In the genomic region with DNA sequence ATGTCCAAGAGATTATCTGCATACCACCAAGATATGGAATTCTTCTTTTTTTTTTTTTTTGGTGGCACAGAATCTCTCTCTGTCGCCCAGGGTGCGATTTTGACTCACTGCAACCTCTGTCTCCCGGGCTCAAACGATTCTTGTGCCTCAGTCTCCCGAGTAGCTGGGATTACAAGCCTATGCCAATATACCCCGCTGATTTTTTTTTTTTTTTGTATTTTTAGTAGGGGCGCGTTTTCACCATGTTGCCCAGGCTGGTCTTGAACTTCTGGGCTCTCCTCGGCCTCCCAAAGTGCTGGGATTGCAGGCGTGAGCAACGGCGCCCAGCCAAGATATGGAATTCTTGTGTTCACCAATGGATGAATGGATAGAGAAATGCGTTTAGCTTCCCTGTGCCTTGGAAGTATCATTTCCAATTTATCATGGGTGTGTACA, we compare ENCODE assay signal across 14 cellular contexts. TPM values are rescaled to one million over a fixed set of nuclear protein-coding genes. Genes with fewer than 3 reads are reported as not detected.
A peak's percentile ranks its signal among the peaks of the same experiment; 100 is the strongest.
DNase-seq lines count a peak whose midpoint lies in the region; ATAC-seq, FAIRE-seq and TF ChIP-seq lines count a peak whose summit lies in the region.
"Had no signal": no experiment of that assay in that cellular context is flagged by ENCODE, and none has a peak within 500 bp of the region (broad histone marks: within the 10 kb centered on the region; RNA-seq: fewer than 3 reads in every experiment).

No MANE protein-coding gene starts in this region.

- peak overlapping the region; percentile 80 for H3K27ac Mint-ChIP-seq in astrocyte (ENCODE audit: unreplicated experiment)
- no peak overlapping the region for H3K27ac Mint-ChIP-seq in nephron
- H3K27ac Mint-ChIP-seq in activated naive CD4-positive, alpha-beta T cell treated with anti-CD3 and anti-CD28 coated beads, Interleukin-2, amount 50 U/mL, for 72 hours: no peak overlapping the region
- H3K27ac Mint-ChIP-seq: memory B cell had no signal

- H3K36me3 ChIP-seq in astrocyte (ENCODE audit: insufficient read depth, low read length): no peaks in the 10 kb centered on the region

- H3K79me2 ChIP-seq in astrocyte (ENCODE audit: insufficient read depth, low read length): no peaks in the 10 kb centered on the region

- H3K4me3 ChIP-seq in astrocyte (ENCODE audit: insufficient read depth, low read depth, low read length): no peak overlapping the region

- H3K4me3 Mint-ChIP-seq in astrocyte (ENCODE audit: unreplicated experiment): peak overlapping the region; percentile 90
- H3K4me3 Mint-ChIP-seq in nephron: peak overlapping the region; percentile 49 to 95 (median 94)
- H3K4me3 Mint-ChIP-seq: memory B cell had no signal

- H3K27me3 Mint-ChIP-seq in astrocyte (ENCODE audit: low read depth, unreplicated experiment) (peaks cover 44% of the 10 kb centered on the region), nephron (ENCODE audit: low read depth) (peaks cover 93% of the 10 kb centered on the region)

- H3K4me1 ChIP-seq in astrocyte (ENCODE audit: insufficient read depth, low read length): peaks cover 6% of the 10 kb centered on the region

- H3K4me2 ChIP-seq in astrocyte (ENCODE audit: low read length): peak overlapping the region; percentile 87

- peaks cover 7% of the 10 kb centered on the region for H3K9me3 ChIP-seq in astrocyte (ENCODE audit: insufficient read depth, low read depth, low read length)

- H3K4me1 Mint-ChIP-seq in astrocyte (ENCODE audit: low read depth, unreplicated experiment) (no peaks in the 10 kb centered on the region), nephron (peaks cover 14% of the 10 kb centered on the region)
- H3K4me1 Mint-ChIP-seq: memory B cell had no signal

- no peak for ATAC-seq in activated naive CD4-positive, alpha-beta T cell treated with anti-CD3 and anti-CD28 coated beads, Interleukin-2, amount 50 U/mL, for 72 hours
- ATAC-seq in HG03175 (IDR thresholded peaks at IDR 0.05; ENCODE audit: unreplicated experiment): no peak

- H4K20me1 ChIP-seq in astrocyte (ENCODE audit: insufficient read depth, low read length): no peaks in the 10 kb centered on the region

- TF ChIP-seq CTCF in astrocyte (IDR thresholded peaks at IDR 0.05; ENCODE audit: insufficient read depth, low read depth, low read length): no peak
- TF ChIP-seq CTCF in nephron (IDR thresholded peaks at IDR 0.05; ENCODE audit: unreplicated experiment in 3 of 3): no peak

- DNase-seq in Daoy (ENCODE audit: low read depth) (peak; percentile 71), M059J (ENCODE audit: low read depth) (peak; percentile 32), astrocyte (ENCODE audit: low read depth) (no peak), T1000 (lab: John Stamatoyannopoulos, UW) (no peak), AG20443 (ENCODE audit: low spot score) (no peak)
- no peak for DNase-seq in activated naive CD4-positive, alpha-beta T cell treated with anti-CD3 and anti-CD28 coated beads, Interleukin-2, amount 50 U/mL, for 72 hours (ENCODE audit: low spot score in 2 of 2)
- DNase-seq: cerebellar nuclear complex; foreskin melanocyte; stimulated activated CD8-positive, alpha-beta memory T cell treated with anti-CD3 and anti-CD28 coated beads, Interleukin-4, amount 100 ng/mL, for 48 hours had no signal

- no peaks in the 10 kb centered on the region for H3K36me3 Mint-ChIP-seq in astrocyte (ENCODE audit: low read depth, unreplicated experiment)
- no peaks in the 10 kb centered on the region for H3K36me3 Mint-ChIP-seq in nephron (ENCODE audit: low read depth)
- peaks cover 46 to 68% of the 10 kb centered on the region in 2 donors for H3K36me3 Mint-ChIP-seq in activated naive CD4-positive, alpha-beta T cell treated with anti-CD3 and anti-CD28 coated beads, Interleukin-2, amount 50 U/mL, for 72 hours

- peaks cover 38% of the 10 kb centered on the region for H3K27me3 ChIP-seq in astrocyte (ENCODE audit: insufficient read depth, low read length)

- FAIRE-seq in astrocyte (lab: Jason Lieb, UNC): no peak
- FAIRE-seq: D721Med had no signal

- H3K9ac ChIP-seq in astrocyte (ENCODE audit: low read length): no peak overlapping the region

- H3K27ac ChIP-seq in astrocyte (ENCODE audit: low read depth, low read length): no peak overlapping the region

- H2AFZ ChIP-seq in astrocyte (ENCODE audit: low read depth, low read length): no peak overlapping the region

- H3K9me3 Mint-ChIP-seq in astrocyte (ENCODE audit: unreplicated experiment): peaks cover 6% of the 10 kb centered on the region
- H3K9me3 Mint-ChIP-seq in nephron: peaks cover 12% of the 10 kb centered on the region
- H3K9me3 Mint-ChIP-seq in activated naive CD4-positive, alpha-beta T cell treated with anti-CD3 and anti-CD28 coated beads, Interleukin-2, amount 50 U/mL, for 72 hours: peaks cover 19 to 31% of the 10 kb centered on the region in 2 donors

RNA-seq across cellular contexts. Expression of gene POM121L2, which starts 31.0 kb away (rescaled TPM):
- not detected in 2 replicates for total RNA-seq in Daoy (2014; rRNA removed; shearing (Covaris generic))
- total RNA-seq in M059J (2014; rRNA removed; shearing (Covaris generic)): not detected in 2 replicates
- not detected in 2 replicates for total RNA-seq in astrocyte
- not detected for total RNA-seq in activated naive CD4-positive, alpha-beta T cell treated with anti-CD3 and anti-CD28 coated beads, Interleukin-2, amount 50 U/mL, for 72 hours
- total RNA-seq: NCI-H460 had no signal

RNA-seq across cellular contexts. Expression of gene PRSS16, which starts 33.6 kb away (rescaled TPM):
- total RNA-seq in Daoy (2014; rRNA removed; shearing (Covaris generic)): 4.3 and 8.2 TPM in 2 replicates
- 2.9 and 5.4 TPM in 2 replicates for total RNA-seq in M059J (2014; rRNA removed; shearing (Covaris generic))
- total RNA-seq in astrocyte: 2.0 and 2.3 TPM in 2 replicates
- 1 to 10 TPM; 1.3 to 2.5 TPM for total RNA-seq in activated naive CD4-positive, alpha-beta T cell treated with anti-CD3 and anti-CD28 coated beads, Interleukin-2, amount 50 U/mL, for 72 hours

Comparison
In these comparisons a context has a peak if more than half of its experiments do, and no peak if none do; other contexts are left out.
1. DNase-seq: peak in Daoy (single experiment) and M059J (single experiment); none in astrocyte (single experiment), activated naive CD4-positive, alpha-beta T cell treated with anti-CD3 and anti-CD28 coated beads, Interleukin-2, amount 50 U/mL, for 72 hours (0 of 2), T1000 (single experiment) and AG20443 (single experiment).